ENCODE assay signal across 1 cellular context in the genomic region with DNA sequence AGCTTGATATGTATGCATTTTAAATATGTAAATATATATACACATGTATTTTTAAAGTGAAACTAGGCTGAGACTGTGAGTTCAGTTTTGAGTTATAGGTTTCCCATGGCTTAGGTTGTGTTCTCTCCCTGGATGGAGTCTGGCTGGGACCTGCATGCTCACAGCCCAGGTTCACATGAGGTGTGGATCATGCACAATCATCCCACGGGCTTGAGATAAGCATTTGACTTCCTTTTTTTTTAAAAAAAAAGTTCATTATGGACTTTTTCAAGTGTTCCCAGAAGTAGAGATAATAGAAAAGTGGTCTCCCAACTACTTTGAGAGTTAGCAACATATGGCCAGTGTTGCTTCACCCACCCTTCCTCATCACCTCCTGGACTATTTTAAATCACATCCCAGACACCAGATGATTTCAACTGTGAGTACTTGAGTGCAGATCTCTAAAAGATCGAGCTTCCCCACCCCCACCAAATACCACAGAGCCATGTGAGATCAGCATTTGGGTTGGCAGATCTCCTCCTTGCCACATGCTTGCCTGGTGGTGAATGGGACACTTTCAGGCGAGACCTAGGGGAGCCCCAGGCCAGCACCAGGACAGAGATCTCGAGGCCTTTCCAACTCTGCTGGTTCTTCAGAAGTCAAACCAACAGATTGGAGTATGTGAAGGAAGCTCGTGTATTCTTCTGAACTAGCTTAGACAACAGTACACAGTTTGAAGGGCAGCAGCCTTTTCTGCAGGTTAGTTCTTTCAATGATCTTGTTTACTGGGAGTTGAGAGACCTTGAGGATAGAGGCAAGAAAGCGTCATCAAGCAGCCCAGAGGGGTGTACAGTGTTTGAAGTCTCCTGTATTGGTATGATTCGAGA.
TF ChIP-seq lines count a peak whose summit lies in the region.

No MANE protein-coding gene starts in this region.

TF ChIP-seq in HepG2, 621 proteins besides CTCF, POLR2A, EP300 and RAD21:
- TF ChIP-seq RNF2 (conservative IDR thresholded peaks at IDR 0.05; ENCODE audit: low read depth) (no peak), THAP11 (CRISPR knock-in tag; IDR thresholded peaks at IDR 0.05) (no peak), REL (CRISPR knock-in tag; conservative IDR thresholded peaks at IDR 0.05) (no peak), MLX (CRISPR knock-in tag; IDR thresholded peaks at IDR 0.05) (no peak), ATM (IDR thresholded peaks at IDR 0.05; ENCODE audit: borderline replicate concordance) (no peak)
- TF ChIP-seq, protein P1, sequence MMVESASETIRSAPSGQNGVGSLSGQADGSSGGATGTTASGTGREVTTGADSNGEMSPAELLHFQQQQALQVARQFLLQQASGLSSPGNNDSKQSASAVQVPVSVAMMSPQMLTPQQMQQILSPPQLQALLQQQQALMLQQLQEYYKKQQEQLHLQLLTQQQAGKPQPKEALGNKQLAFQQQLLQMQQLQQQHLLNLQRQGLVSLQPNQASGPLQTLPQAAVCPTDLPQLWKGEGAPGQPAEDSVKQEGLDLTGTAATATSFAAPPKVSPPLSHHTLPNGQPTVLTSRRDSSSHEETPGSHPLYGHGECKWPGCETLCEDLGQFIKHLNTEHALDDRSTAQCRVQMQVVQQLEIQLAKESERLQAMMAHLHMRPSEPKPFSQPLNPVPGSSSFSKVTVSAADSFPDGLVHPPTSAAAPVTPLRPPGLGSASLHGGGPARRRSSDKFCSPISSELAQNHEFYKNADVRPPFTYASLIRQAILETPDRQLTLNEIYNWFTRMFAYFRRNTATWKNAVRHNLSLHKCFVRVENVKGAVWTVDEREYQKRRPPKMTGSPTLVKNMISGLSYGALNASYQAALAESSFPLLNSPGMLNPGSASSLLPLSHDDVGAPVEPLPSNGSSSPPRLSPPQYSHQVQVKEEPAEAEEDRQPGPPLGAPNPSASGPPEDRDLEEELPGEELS (CRISPR knock-in tag; IDR thresholded peaks at IDR 0.05), result no peak
- TF ChIP-seq, protein P2, sequence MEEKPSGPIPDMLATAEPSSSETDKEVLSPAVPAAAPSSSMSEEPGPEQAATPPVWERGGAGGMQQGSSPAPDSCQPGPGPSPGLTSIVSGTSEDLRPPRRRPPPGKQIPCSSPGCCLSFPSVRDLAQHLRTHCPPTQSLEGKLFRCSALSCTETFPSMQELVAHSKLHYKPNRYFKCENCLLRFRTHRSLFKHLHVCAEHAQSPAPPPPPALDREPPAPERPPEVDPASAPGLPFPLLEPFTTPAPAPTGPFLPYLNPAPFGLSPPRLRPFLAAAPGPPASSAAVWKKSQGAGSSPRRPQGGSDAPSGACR (CRISPR knock-in tag; IDR thresholded peaks at IDR 0.05), result no peak
- TF ChIP-seq, protein P3, sequence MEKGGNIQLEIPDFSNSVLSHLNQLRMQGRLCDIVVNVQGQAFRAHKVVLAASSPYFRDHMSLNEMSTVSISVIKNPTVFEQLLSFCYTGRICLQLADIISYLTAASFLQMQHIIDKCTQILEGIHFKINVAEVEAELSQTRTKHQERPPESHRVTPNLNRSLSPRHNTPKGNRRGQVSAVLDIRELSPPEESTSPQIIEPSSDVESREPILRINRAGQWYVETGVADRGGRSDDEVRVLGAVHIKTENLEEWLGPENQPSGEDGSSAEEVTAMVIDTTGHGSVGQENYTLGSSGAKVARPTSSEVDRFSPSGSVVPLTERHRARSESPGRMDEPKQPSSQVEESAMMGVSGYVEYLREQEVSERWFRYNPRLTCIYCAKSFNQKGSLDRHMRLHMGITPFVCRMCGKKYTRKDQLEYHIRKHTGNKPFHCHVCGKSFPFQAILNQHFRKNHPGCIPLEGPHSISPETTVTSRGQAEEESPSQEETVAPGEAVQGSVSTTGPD (CRISPR knock-in tag; IDR thresholded peaks at IDR 0.05), result no peak
- TF ChIP-seq, protein P4, sequence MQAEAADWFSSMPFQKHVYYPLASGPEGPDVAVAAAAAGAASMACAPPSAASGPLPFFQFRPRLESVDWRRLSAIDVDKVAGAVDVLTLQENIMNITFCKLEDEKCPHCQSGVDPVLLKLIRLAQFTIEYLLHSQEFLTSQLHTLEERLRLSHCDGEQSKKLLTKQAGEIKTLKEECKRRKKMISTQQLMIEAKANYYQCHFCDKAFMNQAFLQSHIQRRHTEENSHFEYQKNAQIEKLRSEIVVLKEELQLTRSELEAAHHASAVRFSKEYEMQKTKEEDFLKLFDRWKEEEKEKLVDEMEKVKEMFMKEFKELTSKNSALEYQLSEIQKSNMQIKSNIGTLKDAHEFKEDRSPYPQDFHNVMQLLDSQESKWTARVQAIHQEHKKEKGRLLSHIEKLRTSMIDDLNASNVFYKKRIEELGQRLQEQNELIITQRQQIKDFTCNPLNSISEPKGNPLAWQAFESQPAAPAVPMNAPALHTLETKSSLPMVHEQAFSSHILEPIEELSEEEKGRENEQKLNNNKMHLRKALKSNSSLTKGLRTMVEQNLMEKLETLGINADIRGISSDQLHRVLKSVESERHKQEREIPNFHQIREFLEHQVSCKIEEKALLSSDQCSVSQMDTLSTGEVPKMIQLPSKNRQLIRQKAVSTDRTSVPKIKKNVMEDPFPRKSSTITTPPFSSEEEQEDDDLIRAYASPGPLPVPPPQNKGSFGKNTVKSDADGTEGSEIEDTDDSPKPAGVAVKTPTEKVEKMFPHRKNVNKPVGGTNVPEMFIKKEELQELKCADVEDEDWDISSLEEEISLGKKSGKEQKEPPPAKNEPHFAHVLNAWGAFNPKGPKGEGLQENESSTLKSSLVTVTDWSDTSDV (CRISPR knock-in tag; IDR thresholded peaks at IDR 0.05), result no peak
- TF ChIP-seq, protein P5, sequence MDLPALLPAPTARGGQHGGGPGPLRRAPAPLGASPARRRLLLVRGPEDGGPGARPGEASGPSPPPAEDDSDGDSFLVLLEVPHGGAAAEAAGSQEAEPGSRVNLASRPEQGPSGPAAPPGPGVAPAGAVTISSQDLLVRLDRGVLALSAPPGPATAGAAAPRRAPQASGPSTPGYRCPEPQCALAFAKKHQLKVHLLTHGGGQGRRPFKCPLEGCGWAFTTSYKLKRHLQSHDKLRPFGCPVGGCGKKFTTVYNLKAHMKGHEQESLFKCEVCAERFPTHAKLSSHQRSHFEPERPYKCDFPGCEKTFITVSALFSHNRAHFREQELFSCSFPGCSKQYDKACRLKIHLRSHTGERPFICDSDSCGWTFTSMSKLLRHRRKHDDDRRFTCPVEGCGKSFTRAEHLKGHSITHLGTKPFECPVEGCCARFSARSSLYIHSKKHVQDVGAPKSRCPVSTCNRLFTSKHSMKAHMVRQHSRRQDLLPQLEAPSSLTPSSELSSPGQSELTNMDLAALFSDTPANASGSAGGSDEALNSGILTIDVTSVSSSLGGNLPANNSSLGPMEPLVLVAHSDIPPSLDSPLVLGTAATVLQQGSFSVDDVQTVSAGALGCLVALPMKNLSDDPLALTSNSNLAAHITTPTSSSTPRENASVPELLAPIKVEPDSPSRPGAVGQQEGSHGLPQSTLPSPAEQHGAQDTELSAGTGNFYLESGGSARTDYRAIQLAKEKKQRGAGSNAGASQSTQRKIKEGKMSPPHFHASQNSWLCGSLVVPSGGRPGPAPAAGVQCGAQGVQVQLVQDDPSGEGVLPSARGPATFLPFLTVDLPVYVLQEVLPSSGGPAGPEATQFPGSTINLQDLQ (CRISPR knock-in tag; IDR thresholded peaks at IDR 0.05), result no peak
- TF ChIP-seq, protein P6, sequence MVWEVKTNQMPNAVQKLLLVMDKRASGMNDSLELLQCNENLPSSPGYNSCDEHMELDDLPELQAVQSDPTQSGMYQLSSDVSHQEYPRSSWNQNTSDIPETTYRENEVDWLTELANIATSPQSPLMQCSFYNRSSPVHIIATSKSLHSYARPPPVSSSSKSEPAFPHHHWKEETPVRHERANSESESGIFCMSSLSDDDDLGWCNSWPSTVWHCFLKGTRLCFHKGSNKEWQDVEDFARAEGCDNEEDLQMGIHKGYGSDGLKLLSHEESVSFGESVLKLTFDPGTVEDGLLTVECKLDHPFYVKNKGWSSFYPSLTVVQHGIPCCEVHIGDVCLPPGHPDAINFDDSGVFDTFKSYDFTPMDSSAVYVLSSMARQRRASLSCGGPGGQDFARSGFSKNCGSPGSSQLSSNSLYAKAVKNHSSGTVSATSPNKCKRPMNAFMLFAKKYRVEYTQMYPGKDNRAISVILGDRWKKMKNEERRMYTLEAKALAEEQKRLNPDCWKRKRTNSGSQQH (CRISPR knock-in tag; IDR thresholded peaks at IDR 0.05; ENCODE audit: low read depth), result no peak
